Comparison of ENCODE assay signal across 11 cellular contexts in genomic region chr9:3479516-3480352, GRCh38. TPM values are rescaled to one million over a fixed set of nuclear protein-coding genes. Genes with fewer than 3 reads are reported as not detected.
A peak's percentile ranks its signal among the peaks of the same experiment; 100 is the strongest.
DNase-seq lines count a peak whose midpoint lies in the region; ATAC-seq and TF ChIP-seq lines count a peak whose summit lies in the region.
"Had no signal": no experiment of that assay in that cellular context is flagged by ENCODE, and none has a peak within 500 bp of the region (broad histone marks: within the 10 kb centered on the region; RNA-seq: fewer than 3 reads in every experiment).

No MANE protein-coding gene starts in this region.

- H3K4me1 Mint-ChIP-seq in activated CD4-positive, alpha-beta T cell treated with anti-CD3 and anti-CD28 coated beads for 36 hours, result peaks cover 63% of the 10 kb centered on the region
- H3K4me1 Mint-ChIP-seq in neural crest cell, result peaks cover 52% of the 10 kb centered on the region

- CTCF ChIA-PET in activated CD4-positive, alpha-beta T cell treated with anti-CD3 and anti-CD28 coated beads for 36 hours (lab: Charles Lee), result interaction anchor here (0.7 to 1.3 kb wide), 3 partner anchors 29 to 1966 kb away, joined by 3 read pairs; no protein-coding TSS in a partner anchor

- no peak overlapping the region for H3K4me3 Mint-ChIP-seq in activated CD4-positive, alpha-beta T cell treated with anti-CD3 and anti-CD28 coated beads for 36 hours
- no peak overlapping the region for H3K4me3 Mint-ChIP-seq in neural crest cell
- H3K4me3 Mint-ChIP-seq: nephron progenitor cell had no signal

- H3K27me3 Mint-ChIP-seq in activated CD4-positive, alpha-beta T cell treated with anti-CD3 and anti-CD28 coated beads for 36 hours, result no peaks in the 10 kb centered on the region
- no peaks in the 10 kb centered on the region for H3K27me3 Mint-ChIP-seq in neural crest cell (ENCODE audit: low read depth)

- TF ChIP-seq CTCF in neural crest cell (conservative IDR thresholded peaks at IDR 0.05), result no peak

- peak; percentile 30 for ATAC-seq in activated CD4-positive, alpha-beta T cell treated with anti-CD3 and anti-CD28 coated beads for 36 hours
- ATAC-seq in HG02610 (IDR thresholded peaks at IDR 0.05; ENCODE audit: unreplicated experiment), result peak; percentile 47
- ATAC-seq: HCT116 had no signal

- POLR2A ChIA-PET in activated CD4-positive, alpha-beta T cell treated with anti-CD3 and anti-CD28 coated beads for 36 hours (lab: Charles Lee), result no interaction called here

- H3K27ac Mint-ChIP-seq in activated CD4-positive, alpha-beta T cell treated with anti-CD3 and anti-CD28 coated beads for 36 hours, result peak overlapping the region; percentile 87
- peak overlapping the region; percentile 13 for H3K27ac Mint-ChIP-seq in neural crest cell (ENCODE audit: unreplicated experiment)
- H3K27ac Mint-ChIP-seq: nephron progenitor cell had no signal

- H3K36me3 Mint-ChIP-seq in activated CD4-positive, alpha-beta T cell treated with anti-CD3 and anti-CD28 coated beads for 36 hours (ENCODE audit: low read depth), result peaks cover 42% of the 10 kb centered on the region
- H3K36me3 Mint-ChIP-seq in neural crest cell (ENCODE audit: low read depth), result peaks cover 13% of the 10 kb centered on the region

- peaks cover 6% of the 10 kb centered on the region for H3K9me3 Mint-ChIP-seq in activated CD4-positive, alpha-beta T cell treated with anti-CD3 and anti-CD28 coated beads for 36 hours (ENCODE audit: low read depth)
- no peaks in the 10 kb centered on the region for H3K9me3 Mint-ChIP-seq in neural crest cell

- no peak for DNase-seq in activated CD4-positive, alpha-beta T cell treated with anti-CD3 and anti-CD28 coated beads for 36 hours
- DNase-seq in activated CD4-positive, alpha-beta T cell treated with anti-CD3 and anti-CD28 coated beads, Interleukin-2, amount 50 U/mL, for 4 hours, result no peak
- DNase-seq in NCI-H69 (lab: John Stamatoyannopoulos, UW) (peak; percentile 75), neural crest cell (ENCODE audit: low read depth, low spot score) (no peak), NCI-H2081 treated with DMSO at 0.1 percent for 48 hours (lab: John Stamatoyannopoulos, UW) (no peak), SK-N-DZ (ENCODE audit: low spot score) (no peak), AML-193 (lab: John Stamatoyannopoulos, UW) (no peak)
- DNase-seq: NCI-H526 treated with DMSO at 0.1 percent for 48 hours, nephron progenitor cell had no signal

- intact Hi-C loops in activated CD4-positive, alpha-beta T cell treated with anti-CD3 and anti-CD28 coated beads for 36 hours (cut with DNase I, micrococcal nuclease), result loop anchor here (2.0 to 10.0 kb wide), 4 partner anchors 99 to 815 kb away; no protein-coding TSS in a partner anchor

RNA-seq across cellular contexts. Expression of gene RFX3, which starts 46.1 kb away (rescaled TPM):
- total RNA-seq in activated CD4-positive, alpha-beta T cell treated with anti-CD3 and anti-CD28 coated beads for 36 hours, result 10 to 100 TPM; 12.5 to 16.6 TPM
- 43.6 and 46.9 TPM in 2 replicates for total RNA-seq in neural crest cell
- polyA plus RNA-seq in SK-N-DZ (2014; cell fraction: cytosol; rRNA removed), result 2.8 and 2.9 TPM in 2 replicates
- 4.7 and 8.1 TPM in 2 replicates for polyA plus RNA-seq in SK-N-DZ (2014; cell fraction: nucleus; rRNA removed)
